14 cellular contexts compared by ENCODE assay signal in the genomic region with DNA sequence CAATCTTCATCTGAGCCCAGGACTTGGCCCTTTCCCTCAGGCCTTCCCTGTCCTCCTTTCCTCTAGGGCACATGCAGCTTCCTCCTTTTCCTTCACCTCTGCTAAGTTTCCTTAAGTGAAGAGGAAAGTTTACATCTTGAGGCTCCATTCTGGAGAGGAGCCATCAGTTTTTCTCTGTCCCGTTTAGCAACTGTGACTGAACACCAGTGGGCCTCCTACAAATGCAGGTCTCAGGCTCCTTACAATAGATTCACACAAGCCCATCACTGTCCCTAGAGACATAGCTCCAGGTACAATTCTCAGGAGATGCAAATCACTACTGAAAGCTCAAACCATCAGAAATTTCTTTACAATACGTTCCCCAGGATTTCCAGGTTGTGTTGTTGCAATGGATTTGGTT. TPM values are rescaled to one million over a fixed set of nuclear protein-coding genes. Genes with fewer than 3 reads are reported as not detected.
A peak's percentile ranks its signal among the peaks of the same experiment; 100 is the strongest.
DNase-seq lines count a peak whose midpoint lies in the region; ATAC-seq and TF ChIP-seq lines count a peak whose summit lies in the region.
"Had no signal": no experiment of that assay in that cellular context is flagged by ENCODE, and none has a peak within 500 bp of the region (broad histone marks: within the 10 kb centered on the region; RNA-seq: fewer than 3 reads in every experiment).

No MANE protein-coding gene starts in this region.

- H3K4me3 Mint-ChIP-seq in osteocyte (ENCODE audit: unreplicated experiment), result no peak overlapping the region
- H3K4me3 Mint-ChIP-seq in activated CD8-positive, alpha-beta T cell treated with anti-CD3 and anti-CD28 coated beads, Interleukin-2, amount 10 ng/mL, durations not matched to agents 7 days and 5 days, result no peak overlapping the region
- H3K4me3 Mint-ChIP-seq: activated CD4-positive, alpha-beta memory T cell treated with anti-CD3 and anti-CD28 coated beads, Interleukin-2, amount 10 ng/mL, durations not matched to agents 7 days and 5 days; activated T-helper 1 cell treated with anti-CD3 and anti-CD28 coated beads, Interleukin-12 subunit alpha, Interleukin-12 subunit beta, Interleukin-2, Interleukin-4 antibody, amounts not matched to agents 30 ng/mL and 10 ng/mL and 1 ng/mL, durations not matched to agents 14 hours and 24 hours and 36 hours; CD4-positive, CD25-positive, alpha-beta regulatory T cell had no signal

- H3K4me1 Mint-ChIP-seq in osteocyte (ENCODE audit: unreplicated experiment), result peaks cover 50% of the 10 kb centered on the region
- peaks cover 13% of the 10 kb centered on the region for H3K4me1 Mint-ChIP-seq in activated CD8-positive, alpha-beta T cell treated with anti-CD3 and anti-CD28 coated beads, Interleukin-2, amount 10 ng/mL, durations not matched to agents 7 days and 5 days (ENCODE audit: low read depth)
- H3K4me1 Mint-ChIP-seq: CD4-positive, CD25-positive, alpha-beta regulatory T cell had no signal

- TF ChIP-seq CTCF in A673 (conservative IDR thresholded peaks at IDR 0.05; ENCODE audit: low read depth, low read length) (no peak), fibroblast of lung (conservative IDR thresholded peaks at IDR 0.05 in 1 of 2, IDR thresholded peaks at IDR 0.05 in 1 of 2; ENCODE audit: low read depth in 1 of 2, low read length in 2 of 2) (no peak), osteocyte (IDR thresholded peaks at IDR 0.05) (no peak), mucosa of descending colon (IDR thresholded peaks at IDR 0.05) (no peak)

- H3K36me3 ChIP-seq in A673 (ENCODE audit: insufficient read depth, low read length, poor library complexity, severe bottlenecking), result no peaks in the 10 kb centered on the region
- no peaks in the 10 kb centered on the region for H3K36me3 ChIP-seq in SK-N-MC (ENCODE audit: insufficient read depth, low read length)
- H3K36me3 ChIP-seq in fibroblast of lung (ENCODE audit: control insufficient read depth, insufficient read depth, low read length), result peaks cover 5% of the 10 kb centered on the region
- H3K36me3 ChIP-seq in mucosa of descending colon (ENCODE audit: low read depth), result no peaks in the 10 kb centered on the region

- no TSS peak for BruUV-seq in A673 (replicated peaks; lab: Mats Ljungman, UMichigan)

- peaks cover 5% of the 10 kb centered on the region for H3K36me3 Mint-ChIP-seq in osteocyte (ENCODE audit: unreplicated experiment)
- H3K36me3 Mint-ChIP-seq in activated CD8-positive, alpha-beta T cell treated with anti-CD3 and anti-CD28 coated beads, Interleukin-2, amount 10 ng/mL, durations not matched to agents 7 days and 5 days (ENCODE audit: low read depth), result no peaks in the 10 kb centered on the region
- H3K36me3 Mint-ChIP-seq: CD4-positive, CD25-positive, alpha-beta regulatory T cell had no signal

- H3K27me3 ChIP-seq in A673 (replicated peaks; ENCODE audit: insufficient read depth, low read depth, low read length, poor library complexity) (no peaks in the 10 kb centered on the region), fibroblast of lung (ENCODE audit: control insufficient read depth, insufficient read depth, low read length) (no peaks in the 10 kb centered on the region)

- H3K4me1 ChIP-seq in A673 (ENCODE audit: insufficient read depth, low read length, poor library complexity, severe bottlenecking) (peaks cover 49% of the 10 kb centered on the region), fibroblast of lung (ENCODE audit: control insufficient read depth, extremely low read depth, insufficient read depth, low read length) (peaks cover 12% of the 10 kb centered on the region), mucosa of descending colon (ENCODE audit: low read depth) (no peaks in the 10 kb centered on the region)

- H3K79me2 ChIP-seq in fibroblast of lung (ENCODE audit: control insufficient read depth, insufficient read depth, low read length), result no peaks in the 10 kb centered on the region

- peak overlapping the region; percentile 19 for H3K4me2 ChIP-seq in fibroblast of lung (ENCODE audit: extremely low read depth, insufficient read depth, low read length)

- no peak overlapping the region for H3K4me3 ChIP-seq in A673 (ENCODE audit: low read depth, low read length, poor library complexity, severe bottlenecking)
- peak overlapping the region; percentile 49 for H3K4me3 ChIP-seq in SK-N-MC
- no peak overlapping the region for H3K4me3 ChIP-seq in fibroblast of lung (replicated peaks in 1 of 4; ENCODE audit: control extremely low read depth in 1 of 4, insufficient read depth in 1 of 4, low read depth in 3 of 4, low read length in 4 of 4)
- no peak overlapping the region for H3K4me3 ChIP-seq in mucosa of descending colon

- ATAC-seq in mucosa of descending colon (no peak), GM21619 (IDR thresholded peaks at IDR 0.05; ENCODE audit: unreplicated experiment) (no peak)
- ATAC-seq in activated CD8-positive, alpha-beta T cell treated with anti-CD3 and anti-CD28 coated beads, Interleukin-2, amount 10 ng/mL, durations not matched to agents 7 days and 5 days, result no peak

- CTCF ChIA-PET in A673 (lab: Charles Lee), result no interaction called here
- CTCF ChIA-PET in activated CD8-positive, alpha-beta T cell treated with anti-CD3 and anti-CD28 coated beads, Interleukin-2, amount 10 ng/mL, durations not matched to agents 7 days and 5 days (lab: Charles Lee), result no interaction called here

- intact Hi-C loops in A673 (cut with micrococcal nuclease; ENCODE audit: unreplicated experiment) (no loop called here), mucosa of descending colon (cut with DNase I, micrococcal nuclease) (no loop called here)

- no peak overlapping the region for H2AFZ ChIP-seq in fibroblast of lung (ENCODE audit: low read length)

- H3K9ac ChIP-seq in SK-N-MC (ENCODE audit: insufficient read length) (peak overlapping the region; percentile 61), fibroblast of lung (ENCODE audit: insufficient read depth, low read length) (no peak overlapping the region)

- DNase-seq in A673 (ENCODE audit: low spot score) (no peak), SK-N-MC (ENCODE audit: low read depth, low spot score) (no peak), fibroblast of lung (ENCODE audit: low read depth in 2 of 2) (no peak), osteocyte (ENCODE audit: extremely low spot score, unreplicated experiment) (no peak), mucosa of descending colon (no peak)
- DNase-seq in activated CD8-positive, alpha-beta T cell treated with anti-CD3 and anti-CD28 coated beads, Interleukin-2, amount 10 ng/mL, durations not matched to agents 7 days and 5 days, result no peak
- no peak for DNase-seq in activated CD4-positive, alpha-beta T cell treated with anti-CD3 and anti-CD28 coated beads, Interleukin-2, amount 50 U/mL, for 48 hours
- DNase-seq: activated CD4-positive, alpha-beta memory T cell treated with anti-CD3 and anti-CD28 coated beads, Interleukin-2, amount 10 ng/mL, durations not matched to agents 7 days and 5 days; CD4-positive, CD25-positive, alpha-beta regulatory T cell; NCI-H2081 treated with DMSO at 0.1 percent for 48 hours; NCI-H524 treated with DMSO at 0.1 percent for 48 hours had no signal

- H3K27ac Mint-ChIP-seq in osteocyte (ENCODE audit: unreplicated experiment), result peak overlapping the region; percentile 86
- no peak overlapping the region for H3K27ac Mint-ChIP-seq in activated CD8-positive, alpha-beta T cell treated with anti-CD3 and anti-CD28 coated beads, Interleukin-2, amount 10 ng/mL, durations not matched to agents 7 days and 5 days
- H3K27ac Mint-ChIP-seq: activated CD4-positive, alpha-beta memory T cell treated with anti-CD3 and anti-CD28 coated beads, Interleukin-2, amount 10 ng/mL, durations not matched to agents 7 days and 5 days; activated T-helper 1 cell treated with anti-CD3 and anti-CD28 coated beads, Interleukin-12 subunit alpha, Interleukin-12 subunit beta, Interleukin-2, Interleukin-4 antibody, amounts not matched to agents 30 ng/mL and 10 ng/mL and 1 ng/mL, durations not matched to agents 14 hours and 24 hours and 36 hours; CD4-positive, CD25-positive, alpha-beta regulatory T cell had no signal

- peak overlapping the region; percentile 94 for H3K27ac ChIP-seq in A673 (ENCODE audit: low read depth, low read length, poor library complexity, severe bottlenecking)
- H3K27ac ChIP-seq in SK-N-MC, result peak overlapping the region; percentile 98
- H3K27ac ChIP-seq in fibroblast of lung (ENCODE audit: insufficient read depth, low read length), result peak overlapping the region; percentile 47

- POLR2A ChIA-PET in A673 (lab: Charles Lee; ENCODE audit: low non-redundant PET), result no interaction called here
- POLR2A ChIA-PET in activated CD8-positive, alpha-beta T cell treated with anti-CD3 and anti-CD28 coated beads, Interleukin-2, amount 10 ng/mL, durations not matched to agents 7 days and 5 days (lab: Charles Lee), result no interaction called here

- no peaks in the 10 kb centered on the region for H4K20me1 ChIP-seq in fibroblast of lung (ENCODE audit: control insufficient read depth, extremely low read depth, insufficient read depth, low read length)

- no peaks in the 10 kb centered on the region for H3K9me3 ChIP-seq in A673 (ENCODE audit: low read depth, low read length, poor library complexity, severe bottlenecking)
- no peaks in the 10 kb centered on the region for H3K9me3 ChIP-seq in SK-N-MC (ENCODE audit: low read depth, low read length)
- no peaks in the 10 kb centered on the region for H3K9me3 ChIP-seq in fibroblast of lung (ENCODE audit: control insufficient read depth, insufficient read depth, low read depth, low read length)
- no peaks in the 10 kb centered on the region for H3K9me3 ChIP-seq in mucosa of descending colon

- no peaks in the 10 kb centered on the region for H3K27me3 Mint-ChIP-seq in osteocyte (ENCODE audit: unreplicated experiment)
- peaks cover 34% of the 10 kb centered on the region for H3K27me3 Mint-ChIP-seq in activated CD8-positive, alpha-beta T cell treated with anti-CD3 and anti-CD28 coated beads, Interleukin-2, amount 10 ng/mL, durations not matched to agents 7 days and 5 days (ENCODE audit: low read depth)

- no peaks in the 10 kb centered on the region for H3K9me3 Mint-ChIP-seq in osteocyte (ENCODE audit: unreplicated experiment)
- H3K9me3 Mint-ChIP-seq in activated CD8-positive, alpha-beta T cell treated with anti-CD3 and anti-CD28 coated beads, Interleukin-2, amount 10 ng/mL, durations not matched to agents 7 days and 5 days (ENCODE audit: insufficient read depth), result no peaks in the 10 kb centered on the region
- H3K9me3 Mint-ChIP-seq: activated T-helper 1 cell treated with anti-CD3 and anti-CD28 coated beads, Interleukin-12 subunit alpha, Interleukin-12 subunit beta, Interleukin-2, Interleukin-4 antibody, amounts not matched to agents 30 ng/mL and 10 ng/mL and 1 ng/mL, durations not matched to agents 14 hours and 24 hours and 36 hours had no signal

RNA-seq across cellular contexts. Expression of a gene that starts 23.3 kb away (rescaled TPM):
- total RNA-seq in A673 (2021), result 0.11 and 0.15 TPM in 2 replicates
- under 0.01 and 0.17 TPM in 2 replicates for total RNA-seq in fibroblast of lung
- polyA plus RNA-seq in fibroblast of lung, result 0.01 and 0.08 TPM in 2 replicates
- not detected in 2 replicates for polyA plus RNA-seq in fibroblast of lung (2012)
- polyA minus RNA-seq in fibroblast of lung (ENCODE audit: low replicate concordance), result not detected in 2 replicates
- 1.5 and 2.1 TPM in 2 replicates for total RNA-seq in osteocyte
- total RNA-seq in mucosa of descending colon, result 100 to 1,000 TPM in 1 of 3 donors, 10 to 100 TPM in 2; 14.4 to 137 (median 43.4) TPM
- not detected for total RNA-seq in activated CD8-positive, alpha-beta T cell treated with anti-CD3 and anti-CD28 coated beads, Interleukin-2, amount 10 ng/mL, durations not matched to agents 7 days and 5 days
- total RNA-seq: A172; activated CD4-positive, alpha-beta memory T cell treated with anti-CD3 and anti-CD28 coated beads, Interleukin-2, amount 10 ng/mL, durations not matched to agents 7 days and 5 days; activated T-helper 1 cell treated with anti-CD3 and anti-CD28 coated beads, Interleukin-12 subunit alpha, Interleukin-12 subunit beta, Interleukin-2, Interleukin-4 antibody, amounts not matched to agents 30 ng/mL and 10 ng/mL and 1 ng/mL, durations not matched to agents 14 hours and 24 hours and 36 hours; CD4-positive, CD25-positive, alpha-beta regulatory T cell had no signal
- polyA plus RNA-seq: CD4-positive, CD25-positive, alpha-beta regulatory T cell had no signal

RNA-seq across cellular contexts. Expression of a gene that starts 50.8 kb away (rescaled TPM):
- 36.4 and 48.4 TPM in 2 replicates for total RNA-seq in A673 (2021)
- total RNA-seq in fibroblast of lung, result 26.2 and 32.5 TPM in 2 replicates
- 29.6 and 43.5 TPM in 2 replicates for polyA plus RNA-seq in fibroblast of lung
- 31.4 and 43.3 TPM in 2 replicates for polyA plus RNA-seq in fibroblast of lung (2012)
- 1.9 and 2.5 TPM in 2 replicates for polyA minus RNA-seq in fibroblast of lung (ENCODE audit: low replicate concordance)
- total RNA-seq in osteocyte, result 28.7 and 30.0 TPM in 2 replicates
- 10 to 100 TPM; 32.8 to 35.5 (median 34.7) TPM for total RNA-seq in mucosa of descending colon
- 10 to 100 TPM; 10.7 to 11.6 TPM for total RNA-seq in activated CD8-positive, alpha-beta T cell treated with anti-CD3 and anti-CD28 coated beads, Interleukin-2, amount 10 ng/mL, durations not matched to agents 7 days and 5 days

Comparison
In these comparisons a context has a peak if more than half of its experiments do, and no peak if none do; other contexts are left out.
1. H3K27ac ChIP-seq: peak in every context shown above with its lines; median percentile 98 in SK-N-MC; 94 in A673; 47 in fibroblast of lung.